In the genomic region with DNA sequence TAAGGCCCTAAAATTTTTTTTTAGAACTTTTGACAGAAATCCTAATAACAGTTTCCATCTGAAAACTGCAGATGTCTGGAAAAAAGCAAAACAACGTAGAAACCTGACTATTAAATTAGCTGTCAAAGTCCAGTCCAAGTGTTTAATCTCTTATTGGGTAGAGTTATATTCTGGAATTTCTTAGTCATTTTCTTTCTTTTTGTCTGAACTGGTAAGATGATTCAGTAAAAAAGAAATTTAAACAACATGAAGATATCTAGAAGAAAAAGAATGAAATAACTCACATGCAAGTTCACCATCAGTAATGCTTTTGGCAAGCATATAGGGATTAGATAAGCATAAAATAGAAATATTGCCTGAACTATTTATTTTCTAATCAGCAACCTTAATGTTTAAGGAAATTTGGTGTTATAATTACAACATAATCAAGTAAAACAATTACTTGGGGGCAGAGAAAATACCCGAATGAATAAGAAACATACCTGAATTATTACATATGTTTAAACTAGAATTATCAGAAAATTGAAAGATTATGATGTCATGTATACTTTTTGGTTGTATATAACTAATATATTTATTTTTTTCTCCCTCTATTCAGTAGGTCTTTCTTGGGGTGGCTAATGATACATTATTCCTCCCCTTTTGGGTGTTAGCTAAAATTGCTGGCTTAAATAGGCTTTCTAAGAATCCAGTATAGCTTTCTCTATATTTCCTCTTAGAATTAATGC, we compare ENCODE assay signal across 2 cellular contexts.
TF ChIP-seq lines count a peak whose summit lies in the region.

No MANE protein-coding gene starts in this region.

TF ChIP-seq in IMR-90, 13 proteins besides CTCF, POLR2A, EP300 and RAD21:
- no peak for TF ChIP-seq MAFK (IDR thresholded peaks at IDR 0.05; ENCODE audit: low read depth, low read length)

TF ChIP-seq in endothelial cell of umbilical vein, 7 proteins besides CTCF, POLR2A, EP300 and RAD21:
- no peak for TF ChIP-seq JUN (IDR thresholded peaks at IDR 0.05; ENCODE audit: borderline replicate concordance, insufficient read depth, insufficient read length, low read depth)
- TF ChIP-seq GATA2 (IDR thresholded peaks at IDR 0.05; ENCODE audit: insufficient read depth, insufficient read length, low read depth, low read length): no peak
- no peak for TF ChIP-seq FOS (IDR thresholded peaks at IDR 0.05; ENCODE audit: borderline replicate concordance, insufficient read depth, low read length)
- TF ChIP-seq MYC (IDR thresholded peaks at IDR 0.05; ENCODE audit: low read depth, low read length): no peak
- TF ChIP-seq, protein P1, sequence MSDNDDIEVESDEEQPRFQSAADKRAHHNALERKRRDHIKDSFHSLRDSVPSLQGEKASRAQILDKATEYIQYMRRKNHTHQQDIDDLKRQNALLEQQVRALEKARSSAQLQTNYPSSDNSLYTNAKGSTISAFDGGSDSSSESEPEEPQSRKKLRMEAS (IDR thresholded peaks at IDR 0.05; ENCODE audit: insufficient read depth, insufficient read length): no peak
- TF ChIP-seq POLR2AphosphoS5 (IDR thresholded peaks at IDR 0.05; ENCODE audit: insufficient read depth, low read depth, low read length): no peak
- no peak for TF ChIP-seq EZH2 (IDR thresholded peaks at IDR 0.05; ENCODE audit: borderline replicate concordance, low read depth, low read length, severe bottlenecking)
TF ChIP-seq in endothelial cell of umbilical vein: peak in this region for 0.
